ENCODE assay signal across 21 cellular contexts in the genomic region with DNA sequence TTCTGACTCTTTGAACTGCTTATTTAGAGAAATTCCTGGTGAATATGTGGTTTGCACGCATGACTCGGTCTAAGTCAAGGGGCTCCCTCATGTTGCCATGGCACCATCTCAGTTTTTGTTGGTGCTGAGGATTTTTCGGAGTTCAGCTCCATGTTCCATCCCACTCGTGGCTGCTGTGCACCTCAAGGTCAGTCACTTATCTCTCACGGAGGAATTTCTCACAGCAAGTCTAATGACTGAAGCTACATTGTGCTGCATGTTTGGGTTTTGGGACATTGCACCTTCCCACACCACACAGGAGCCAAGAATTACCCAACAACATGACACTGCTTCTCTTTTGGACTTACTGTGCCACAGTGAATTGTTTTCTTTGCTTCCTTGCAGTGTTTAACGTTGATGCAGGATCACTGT.
DNase-seq lines count a peak whose midpoint lies in the region; FAIRE-seq and TF ChIP-seq lines count a peak whose summit lies in the region.
"Had no signal": no experiment of that assay in that cellular context is flagged by ENCODE, and none has a peak within 500 bp of the region (broad histone marks: within the 10 kb centered on the region; RNA-seq: fewer than 3 reads in every experiment).

No MANE protein-coding gene starts in this region.

- no peaks in the 10 kb centered on the region for H3K36me3 Mint-ChIP-seq in HFFc6 (ENCODE audit: low read depth)
- no peaks in the 10 kb centered on the region for H3K36me3 Mint-ChIP-seq in astrocyte (ENCODE audit: low read depth, unreplicated experiment)
- H3K36me3 Mint-ChIP-seq: activated naive CD4-positive, alpha-beta T cell treated with anti-CD3 and anti-CD28 coated beads, Interleukin-2, amount 50 U/mL, for 72 hours had no signal

- H3K4me3 ChIP-seq in astrocyte (ENCODE audit: insufficient read depth, low read depth, low read length) = no peak overlapping the region
- no peak overlapping the region for H3K4me3 ChIP-seq in esophagus muscularis mucosa
- H3K4me3 ChIP-seq: SK-N-MC, thoracic aorta had no signal

- 82% methylated on average over 6 of the region's 6 CpGs for WGBS in esophagus muscularis mucosa

- DNase-seq in HFFc6 (no peak), astrocyte (ENCODE audit: low read depth) (peak; percentile 60), glomerular visceral epithelial cell (ENCODE audit: extremely low spot score) (peak; percentile 47), stromal cell of bone marrow (ENCODE audit: low read depth) (peak; percentile 2), esophagus muscularis mucosa (ENCODE audit: extremely low spot score) (no peak), NCI-H1930 (lab: John Stamatoyannopoulos, UW) (no peak), NCI-H226 (no peak)
- DNase-seq in activated CD8-positive, alpha-beta memory T cell treated with anti-CD3 and anti-CD28 coated beads for 24 hours = no peak
- DNase-seq: activated T-cell treated with anti-CD3 and anti-CD28 coated beads, Interleukin-2, amount 50 U/mL, for 72 hours; dermis blood vessel endothelial cell; erythroblast; H7; left ventricle myocardium superior; NCI-H1436; T-helper 9 cell had no signal

- H3K4me2 ChIP-seq in astrocyte (ENCODE audit: low read length) = no peak overlapping the region

- H3K4me3 Mint-ChIP-seq in HFFc6 = peak overlapping the region; percentile 71; the same call in 1 of the 2 replicates
- no peak overlapping the region for H3K4me3 Mint-ChIP-seq in astrocyte (ENCODE audit: unreplicated experiment)
- H3K4me3 Mint-ChIP-seq: activated T-cell treated with anti-CD3 and anti-CD28 coated beads, Interleukin-2, amount 50 U/mL, for 72 hours; B cell had no signal

- H4K20me1 ChIP-seq in astrocyte (ENCODE audit: insufficient read depth, low read length) = no peaks in the 10 kb centered on the region

- H3K27me3 Mint-ChIP-seq in HFFc6 (ENCODE audit: insufficient read depth) (no peaks in the 10 kb centered on the region), astrocyte (ENCODE audit: low read depth, unreplicated experiment) (no peaks in the 10 kb centered on the region)
- H3K27me3 Mint-ChIP-seq: B cell had no signal

- no peak for TF ChIP-seq EP300 in esophagus muscularis mucosa (IDR thresholded peaks at IDR 0.05)

- H3K4me1 Mint-ChIP-seq in HFFc6 (ENCODE audit: low read depth) = peaks cover 18% of the 10 kb centered on the region; the same call in 1 of the 2 replicates
- H3K4me1 Mint-ChIP-seq in astrocyte (ENCODE audit: low read depth, unreplicated experiment) = peaks cover 5% of the 10 kb centered on the region
- H3K4me1 Mint-ChIP-seq: B cell had no signal

- intact Hi-C loops in esophagus muscularis mucosa (cut with DNase I) = no loop called here

- H3K36me3 ChIP-seq in astrocyte (ENCODE audit: insufficient read depth, low read length) (no peaks in the 10 kb centered on the region), esophagus muscularis mucosa (no peaks in the 10 kb centered on the region)
- H3K36me3 ChIP-seq: thoracic aorta had no signal

- no peaks in the 10 kb centered on the region for H3K79me2 ChIP-seq in astrocyte (ENCODE audit: insufficient read depth, low read length)

- peak overlapping the region; percentile 81; the same call in 1 of the 2 replicates for H3K27ac Mint-ChIP-seq in HFFc6
- no peak overlapping the region for H3K27ac Mint-ChIP-seq in astrocyte (ENCODE audit: unreplicated experiment)
- H3K27ac Mint-ChIP-seq: activated naive CD4-positive, alpha-beta T cell treated with anti-CD3 and anti-CD28 coated beads, Interleukin-2, amount 50 U/mL, for 72 hours; activated T-cell treated with anti-CD3 and anti-CD28 coated beads, Interleukin-2, amount 50 U/mL, for 72 hours; B cell had no signal

- H3K27ac ChIP-seq in astrocyte (ENCODE audit: low read depth, low read length) (no peak overlapping the region), esophagus muscularis mucosa (replicated peaks in 1 of 4) (no peak overlapping the region)
- H3K27ac ChIP-seq: SK-N-MC, thoracic aorta had no signal

- H3K9me3 ChIP-seq in astrocyte (ENCODE audit: insufficient read depth, low read depth, low read length) = no peaks in the 10 kb centered on the region
- no peaks in the 10 kb centered on the region for H3K9me3 ChIP-seq in esophagus muscularis mucosa
- H3K9me3 ChIP-seq: thoracic aorta had no signal

- H3K27me3 ChIP-seq in astrocyte (ENCODE audit: insufficient read depth, low read length) (no peaks in the 10 kb centered on the region), esophagus muscularis mucosa (no peaks in the 10 kb centered on the region)

- no peak for FAIRE-seq in astrocyte (lab: Jason Lieb, UNC)
- FAIRE-seq: GM19239, RCC 7860 had no signal

- H3K4me1 ChIP-seq in astrocyte (ENCODE audit: insufficient read depth, low read length) = no peaks in the 10 kb centered on the region
- no peaks in the 10 kb centered on the region for H3K4me1 ChIP-seq in esophagus muscularis mucosa

- H3K9ac ChIP-seq in astrocyte (ENCODE audit: low read length) = no peak overlapping the region

- H2AFZ ChIP-seq in astrocyte (ENCODE audit: low read depth, low read length) = no peak overlapping the region

- TF ChIP-seq POLR2A in esophagus muscularis mucosa (IDR thresholded peaks at IDR 0.05; ENCODE audit: low read depth) = no peak

- TF ChIP-seq CTCF in HFFc6 (IDR thresholded peaks at IDR 0.05) (no peak), astrocyte (IDR thresholded peaks at IDR 0.05; ENCODE audit: insufficient read depth, low read depth, low read length) (no peak), esophagus muscularis mucosa (IDR thresholded peaks at IDR 0.05) (no peak)

- H3K9me3 Mint-ChIP-seq in HFFc6 (no peaks in the 10 kb centered on the region), astrocyte (ENCODE audit: unreplicated experiment) (no peaks in the 10 kb centered on the region)

Comparison
In these comparisons a context has a peak if more than half of its experiments do, and no peak if none do; other contexts are left out.
1. DNase-seq: peak in astrocyte (single experiment), glomerular visceral epithelial cell (single experiment) and stromal cell of bone marrow (single experiment); none in HFFc6 (single experiment), esophagus muscularis mucosa (single experiment), NCI-H1930 (0 of 2), NCI-H226 (single experiment) and activated CD8-positive, alpha-beta memory T cell treated with anti-CD3 and anti-CD28 coated beads for 24 hours (single experiment).